Comparison of ENCODE assay signal across 1 cellular context in the genomic region with DNA sequence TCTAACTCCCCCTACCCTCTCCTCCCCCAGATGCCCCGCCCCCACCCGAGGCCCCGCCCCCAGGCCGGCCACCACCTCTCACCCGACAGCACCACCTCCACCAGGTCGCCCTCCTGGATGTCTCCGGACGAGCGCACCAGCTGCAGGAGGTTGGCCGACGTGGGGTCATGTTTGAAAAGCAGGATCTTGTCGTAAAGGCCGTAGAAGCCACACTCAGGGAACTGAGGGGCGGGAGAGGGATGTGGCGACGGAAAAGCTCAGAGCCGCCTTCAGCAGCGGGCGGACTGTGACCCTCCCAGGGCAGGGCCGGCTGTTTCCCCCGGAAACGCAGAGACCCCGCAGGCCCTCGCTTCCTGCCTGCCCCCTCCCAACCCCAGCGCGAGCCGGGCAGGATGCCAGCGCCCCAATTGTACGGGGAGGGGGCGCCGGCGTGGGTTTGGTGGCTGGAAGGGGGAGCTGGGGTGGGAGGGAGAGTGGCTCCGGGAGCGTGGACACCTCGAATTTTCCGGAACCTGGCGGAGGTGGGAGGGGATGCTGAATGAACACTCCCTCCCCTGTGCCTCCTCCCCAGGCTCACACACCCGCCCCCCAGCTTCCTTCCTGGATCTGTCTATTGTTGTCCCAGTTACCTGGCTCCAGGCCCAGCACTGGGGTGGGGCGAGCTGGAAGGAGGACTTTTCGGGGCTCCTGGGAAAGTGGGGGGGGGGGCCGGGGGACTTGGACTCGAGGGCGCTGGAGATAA.
A peak's percentile ranks its signal among the peaks of the same experiment; 100 is the strongest.
TF ChIP-seq lines count a peak whose summit lies in the region.

No MANE protein-coding gene starts in this region.

TF ChIP-seq in K562, 482 proteins besides CTCF, POLR2A, EP300 and RAD21 (continued from another document):
- TF ChIP-seq, protein P1, sequence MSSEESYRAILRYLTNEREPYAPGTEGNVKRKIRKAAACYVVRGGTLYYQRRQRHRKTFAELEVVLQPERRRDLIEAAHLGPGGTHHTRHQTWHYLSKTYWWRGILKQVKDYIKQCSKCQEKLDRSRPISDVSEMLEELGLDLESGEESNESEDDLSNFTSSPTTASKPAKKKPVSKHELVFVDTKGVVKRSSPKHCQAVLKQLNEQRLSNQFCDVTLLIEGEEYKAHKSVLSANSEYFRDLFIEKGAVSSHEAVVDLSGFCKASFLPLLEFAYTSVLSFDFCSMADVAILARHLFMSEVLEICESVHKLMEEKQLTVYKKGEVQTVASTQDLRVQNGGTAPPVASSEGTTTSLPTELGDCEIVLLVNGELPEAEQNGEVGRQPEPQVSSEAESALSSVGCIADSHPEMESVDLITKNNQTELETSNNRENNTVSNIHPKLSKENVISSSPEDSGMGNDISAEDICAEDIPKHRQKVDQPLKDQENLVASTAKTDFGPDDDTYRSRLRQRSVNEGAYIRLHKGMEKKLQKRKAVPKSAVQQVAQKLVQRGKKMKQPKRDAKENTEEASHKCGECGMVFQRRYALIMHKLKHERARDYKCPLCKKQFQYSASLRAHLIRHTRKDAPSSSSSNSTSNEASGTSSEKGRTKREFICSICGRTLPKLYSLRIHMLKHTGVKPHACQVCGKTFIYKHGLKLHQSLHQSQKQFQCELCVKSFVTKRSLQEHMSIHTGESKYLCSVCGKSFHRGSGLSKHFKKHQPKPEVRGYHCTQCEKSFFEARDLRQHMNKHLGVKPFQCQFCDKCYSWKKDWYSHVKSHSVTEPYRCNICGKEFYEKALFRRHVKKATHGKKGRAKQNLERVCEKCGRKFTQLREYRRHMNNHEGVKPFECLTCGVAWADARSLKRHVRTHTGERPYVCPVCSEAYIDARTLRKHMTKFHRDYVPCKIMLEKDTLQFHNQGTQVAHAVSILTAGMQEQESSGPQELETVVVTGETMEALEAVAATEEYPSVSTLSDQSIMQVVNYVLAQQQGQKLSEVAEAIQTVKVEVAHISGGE (CRISPR knock-in tag; IDR thresholded peaks at IDR 0.05) = 0 out of 6 replicates have a peak, but pooled peaks of 1 of the 3 experiments have one; percentile 38
- TF ChIP-seq TCF7 (IDR thresholded peaks at IDR 0.05; ENCODE audit: borderline replicate concordance) (no peak), ETV6 (IDR thresholded peaks at IDR 0.05; ENCODE audit: borderline replicate concordance in 1 of 2, low read depth in 2 of 2, low read length in 1 of 2) (no peak), ETV6 (CRISPR knock-in tag; IDR thresholded peaks at IDR 0.05; ENCODE audit: borderline replicate concordance) (no peak), POLR2B (IDR thresholded peaks at IDR 0.05; ENCODE audit: low read depth, partially characterized antibody) (peak; percentile 26), NR2C2 (CRISPR knock-in tag; IDR thresholded peaks at IDR 0.05) (no peak), NR2C2 (tag; IDR thresholded peaks at IDR 0.05) (peak; percentile 74; the same call in 1 of the 2 replicates), ZNF41 (CRISPR knock-in tag; conservative IDR thresholded peaks at IDR 0.05) (no peak), BDP1 (IDR thresholded peaks at IDR 0.05; ENCODE audit: insufficient read depth, insufficient read length) (no peak), CREM (IDR thresholded peaks at IDR 0.05; ENCODE audit: low read depth) (peak; percentile 29; the same call in 1 of the 2 replicates), ZNF436 (CRISPR knock-in tag; IDR thresholded peaks at IDR 0.05) (peak; percentile 78), CBX3 (IDR thresholded peaks at IDR 0.05; ENCODE audit: borderline replicate concordance in 1 of 2, low read length in 2 of 2) (peak in 1 of 2 experiments; percentile 57; a peak in 1 of 3 replicates), ZNF324 (CRISPR knock-in tag; IDR thresholded peaks at IDR 0.05) (no peak), ZFP36 (IDR thresholded peaks at IDR 0.05; ENCODE audit: low read depth, low read length, partially characterized antibody) (peak; percentile 99), ZBTB7A (IDR thresholded peaks at IDR 0.05; ENCODE audit: borderline replicate concordance, control insufficient read depth, low read depth, low read length) (0 out of 2 replicates have a peak, but pooled peaks have one; percentile 60), ZBTB8A (IDR thresholded peaks at IDR 0.05; ENCODE audit: partially characterized antibody) (no peak), RCOR1 (IDR thresholded peaks at IDR 0.05; ENCODE audit: borderline replicate concordance in 1 of 2, low read depth in 2 of 2, low read length in 2 of 2) (peak in 1 of 2 experiments; percentile 63; a peak in 1 of 4 replicates), ZNF24 (IDR thresholded peaks at IDR 0.05) (no peak), SMARCA5 (IDR thresholded peaks at IDR 0.05) (peak; percentile 84; the same call in 1 of the 2 replicates), BRF1 (IDR thresholded peaks at IDR 0.05; ENCODE audit: borderline replicate concordance, extremely low read depth, insufficient read length) (no peak)
- TF ChIP-seq, protein P2, sequence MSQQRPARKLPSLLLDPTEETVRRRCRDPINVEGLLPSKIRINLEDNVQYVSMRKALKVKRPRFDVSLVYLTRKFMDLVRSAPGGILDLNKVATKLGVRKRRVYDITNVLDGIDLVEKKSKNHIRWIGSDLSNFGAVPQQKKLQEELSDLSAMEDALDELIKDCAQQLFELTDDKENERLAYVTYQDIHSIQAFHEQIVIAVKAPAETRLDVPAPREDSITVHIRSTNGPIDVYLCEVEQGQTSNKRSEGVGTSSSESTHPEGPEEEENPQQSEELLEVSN (IDR thresholded peaks at IDR 0.05; ENCODE audit: borderline replicate concordance in 1 of 2, extremely low read depth in 1 of 2, insufficient read depth in 1 of 2, insufficient read length in 1 of 2, low read depth in 1 of 2, low read length in 1 of 2, poor library complexity in 1 of 2, severe bottlenecking in 1 of 2) = peak in 1 of 2 experiments; percentile 13
- TF ChIP-seq, protein P3, sequence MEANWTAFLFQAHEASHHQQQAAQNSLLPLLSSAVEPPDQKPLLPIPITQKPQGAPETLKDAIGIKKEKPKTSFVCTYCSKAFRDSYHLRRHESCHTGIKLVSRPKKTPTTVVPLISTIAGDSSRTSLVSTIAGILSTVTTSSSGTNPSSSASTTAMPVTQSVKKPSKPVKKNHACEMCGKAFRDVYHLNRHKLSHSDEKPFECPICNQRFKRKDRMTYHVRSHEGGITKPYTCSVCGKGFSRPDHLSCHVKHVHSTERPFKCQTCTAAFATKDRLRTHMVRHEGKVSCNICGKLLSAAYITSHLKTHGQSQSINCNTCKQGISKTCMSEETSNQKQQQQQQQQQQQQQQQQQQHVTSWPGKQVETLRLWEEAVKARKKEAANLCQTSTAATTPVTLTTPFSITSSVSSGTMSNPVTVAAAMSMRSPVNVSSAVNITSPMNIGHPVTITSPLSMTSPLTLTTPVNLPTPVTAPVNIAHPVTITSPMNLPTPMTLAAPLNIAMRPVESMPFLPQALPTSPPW (CRISPR knock-in tag; IDR thresholded peaks at IDR 0.05) = peak; percentile 97
- TF ChIP-seq, protein P4, sequence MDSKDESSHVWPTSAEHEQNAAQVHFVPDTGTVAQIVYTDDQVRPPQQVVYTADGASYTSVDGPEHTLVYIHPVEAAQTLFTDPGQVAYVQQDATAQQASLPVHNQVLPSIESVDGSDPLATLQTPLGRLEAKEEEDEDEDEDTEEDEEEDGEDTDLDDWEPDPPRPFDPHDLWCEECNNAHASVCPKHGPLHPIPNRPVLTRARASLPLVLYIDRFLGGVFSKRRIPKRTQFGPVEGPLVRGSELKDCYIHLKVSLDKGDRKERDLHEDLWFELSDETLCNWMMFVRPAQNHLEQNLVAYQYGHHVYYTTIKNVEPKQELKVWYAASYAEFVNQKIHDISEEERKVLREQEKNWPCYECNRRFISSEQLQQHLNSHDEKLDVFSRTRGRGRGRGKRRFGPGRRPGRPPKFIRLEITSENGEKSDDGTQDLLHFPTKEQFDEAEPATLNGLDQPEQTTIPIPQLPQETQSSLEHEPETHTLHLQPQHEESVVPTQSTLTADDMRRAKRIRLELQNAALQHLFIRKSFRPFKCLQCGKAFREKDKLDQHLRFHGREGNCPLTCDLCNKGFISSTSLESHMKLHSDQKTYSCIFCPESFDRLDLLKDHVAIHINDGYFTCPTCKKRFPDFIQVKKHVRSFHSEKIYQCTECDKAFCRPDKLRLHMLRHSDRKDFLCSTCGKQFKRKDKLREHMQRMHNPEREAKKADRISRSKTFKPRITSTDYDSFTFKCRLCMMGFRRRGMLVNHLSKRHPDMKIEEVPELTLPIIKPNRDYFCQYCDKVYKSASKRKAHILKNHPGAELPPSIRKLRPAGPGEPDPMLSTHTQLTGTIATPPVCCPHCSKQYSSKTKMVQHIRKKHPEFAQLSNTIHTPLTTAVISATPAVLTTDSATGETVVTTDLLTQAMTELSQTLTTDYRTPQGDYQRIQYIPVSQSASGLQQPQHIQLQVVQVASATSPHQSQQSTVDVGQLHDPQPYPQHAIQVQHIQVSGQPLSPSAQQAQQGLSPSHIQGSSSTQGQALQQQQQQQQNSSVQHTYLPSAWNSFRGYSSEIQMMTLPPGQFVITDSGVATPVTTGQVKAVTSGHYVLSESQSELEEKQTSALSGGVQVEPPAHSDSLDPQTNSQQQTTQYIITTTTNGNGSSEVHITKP (IDR thresholded peaks at IDR 0.05; ENCODE audit: partially characterized antibody) = peak; percentile 62
- TF ChIP-seq, protein P5, sequence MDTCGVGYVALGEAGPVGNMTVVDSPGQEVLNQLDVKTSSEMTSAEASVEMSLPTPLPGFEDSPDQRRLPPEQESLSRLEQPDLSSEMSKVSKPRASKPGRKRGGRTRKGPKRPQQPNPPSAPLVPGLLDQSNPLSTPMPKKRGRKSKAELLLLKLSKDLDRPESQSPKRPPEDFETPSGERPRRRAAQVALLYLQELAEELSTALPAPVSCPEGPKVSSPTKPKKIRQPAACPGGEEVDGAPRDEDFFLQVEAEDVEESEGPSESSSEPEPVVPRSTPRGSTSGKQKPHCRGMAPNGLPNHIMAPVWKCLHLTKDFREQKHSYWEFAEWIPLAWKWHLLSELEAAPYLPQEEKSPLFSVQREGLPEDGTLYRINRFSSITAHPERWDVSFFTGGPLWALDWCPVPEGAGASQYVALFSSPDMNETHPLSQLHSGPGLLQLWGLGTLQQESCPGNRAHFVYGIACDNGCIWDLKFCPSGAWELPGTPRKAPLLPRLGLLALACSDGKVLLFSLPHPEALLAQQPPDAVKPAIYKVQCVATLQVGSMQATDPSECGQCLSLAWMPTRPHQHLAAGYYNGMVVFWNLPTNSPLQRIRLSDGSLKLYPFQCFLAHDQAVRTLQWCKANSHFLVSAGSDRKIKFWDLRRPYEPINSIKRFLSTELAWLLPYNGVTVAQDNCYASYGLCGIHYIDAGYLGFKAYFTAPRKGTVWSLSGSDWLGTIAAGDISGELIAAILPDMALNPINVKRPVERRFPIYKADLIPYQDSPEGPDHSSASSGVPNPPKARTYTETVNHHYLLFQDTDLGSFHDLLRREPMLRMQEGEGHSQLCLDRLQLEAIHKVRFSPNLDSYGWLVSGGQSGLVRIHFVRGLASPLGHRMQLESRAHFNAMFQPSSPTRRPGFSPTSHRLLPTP (IDR thresholded peaks at IDR 0.05; ENCODE audit: borderline replicate concordance, extremely low read depth, insufficient read length) = peak; percentile 63
- TF ChIP-seq, protein P6, sequence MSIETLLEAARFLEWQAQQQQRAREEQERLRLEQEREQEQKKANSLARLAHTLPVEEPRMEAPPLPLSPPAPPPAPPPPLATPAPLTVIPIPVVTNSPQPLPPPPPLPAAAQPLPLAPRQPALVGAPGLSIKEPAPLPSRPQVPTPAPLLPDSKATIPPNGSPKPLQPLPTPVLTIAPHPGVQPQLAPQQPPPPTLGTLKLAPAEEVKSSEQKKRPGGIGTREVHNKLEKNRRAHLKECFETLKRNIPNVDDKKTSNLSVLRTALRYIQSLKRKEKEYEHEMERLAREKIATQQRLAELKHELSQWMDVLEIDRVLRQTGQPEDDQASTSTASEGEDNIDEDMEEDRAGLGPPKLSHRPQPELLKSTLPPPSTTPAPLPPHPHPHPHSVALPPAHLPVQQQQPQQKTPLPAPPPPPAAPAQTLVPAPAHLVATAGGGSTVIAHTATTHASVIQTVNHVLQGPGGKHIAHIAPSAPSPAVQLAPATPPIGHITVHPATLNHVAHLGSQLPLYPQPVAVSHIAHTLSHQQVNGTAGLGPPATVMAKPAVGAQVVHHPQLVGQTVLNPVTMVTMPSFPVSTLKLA (conservative IDR thresholded peaks at IDR 0.05) = peak in 1 of 2 experiments; percentile 39; a peak in 3 of 4 replicates
- TF ChIP-seq, protein P7, sequence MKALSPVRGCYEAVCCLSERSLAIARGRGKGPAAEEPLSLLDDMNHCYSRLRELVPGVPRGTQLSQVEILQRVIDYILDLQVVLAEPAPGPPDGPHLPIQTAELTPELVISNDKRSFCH (CRISPR knock-in tag; IDR thresholded peaks at IDR 0.05) = no peak
- TF ChIP-seq, protein P7 (tag; IDR thresholded peaks at IDR 0.05) = no peak
- TF ChIP-seq, protein P8, sequence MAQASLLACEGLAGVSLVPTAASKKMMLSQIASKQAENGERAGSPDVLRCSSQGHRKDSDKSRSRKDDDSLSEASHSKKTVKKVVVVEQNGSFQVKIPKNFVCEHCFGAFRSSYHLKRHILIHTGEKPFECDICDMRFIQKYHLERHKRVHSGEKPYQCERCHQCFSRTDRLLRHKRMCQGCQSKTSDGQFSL (CRISPR knock-in tag; IDR thresholded peaks at IDR 0.05) = no peak
- TF ChIP-seq, protein P8 (tag; IDR thresholded peaks at IDR 0.05) = peak in 1 of 2 experiments; percentile 69; a peak in 1 of 4 replicates
